1 cellular context compared by ENCODE assay signal in genomic region chr19:3620145-3620816, GRCh38.
TF ChIP-seq lines count a peak whose summit lies in the region.

No MANE protein-coding gene starts in this region.

TF ChIP-seq in HEK293, 187 proteins besides CTCF, POLR2A, EP300 and RAD21 (continued from another document):
- TF ChIP-seq ZBTB44 (tag by site-specific recombination; IDR thresholded peaks at IDR 0.05) (0 out of 2 replicates have a peak, but pooled peaks have one; percentile 40), ZNF366 (tag by site-specific recombination; conservative IDR thresholded peaks at IDR 0.05) (no peak), ZNF600 (tag by site-specific recombination; IDR thresholded peaks at IDR 0.05) (peak; percentile 79)
